ENCODE assay signal across 19 cellular contexts in the genomic region with DNA sequence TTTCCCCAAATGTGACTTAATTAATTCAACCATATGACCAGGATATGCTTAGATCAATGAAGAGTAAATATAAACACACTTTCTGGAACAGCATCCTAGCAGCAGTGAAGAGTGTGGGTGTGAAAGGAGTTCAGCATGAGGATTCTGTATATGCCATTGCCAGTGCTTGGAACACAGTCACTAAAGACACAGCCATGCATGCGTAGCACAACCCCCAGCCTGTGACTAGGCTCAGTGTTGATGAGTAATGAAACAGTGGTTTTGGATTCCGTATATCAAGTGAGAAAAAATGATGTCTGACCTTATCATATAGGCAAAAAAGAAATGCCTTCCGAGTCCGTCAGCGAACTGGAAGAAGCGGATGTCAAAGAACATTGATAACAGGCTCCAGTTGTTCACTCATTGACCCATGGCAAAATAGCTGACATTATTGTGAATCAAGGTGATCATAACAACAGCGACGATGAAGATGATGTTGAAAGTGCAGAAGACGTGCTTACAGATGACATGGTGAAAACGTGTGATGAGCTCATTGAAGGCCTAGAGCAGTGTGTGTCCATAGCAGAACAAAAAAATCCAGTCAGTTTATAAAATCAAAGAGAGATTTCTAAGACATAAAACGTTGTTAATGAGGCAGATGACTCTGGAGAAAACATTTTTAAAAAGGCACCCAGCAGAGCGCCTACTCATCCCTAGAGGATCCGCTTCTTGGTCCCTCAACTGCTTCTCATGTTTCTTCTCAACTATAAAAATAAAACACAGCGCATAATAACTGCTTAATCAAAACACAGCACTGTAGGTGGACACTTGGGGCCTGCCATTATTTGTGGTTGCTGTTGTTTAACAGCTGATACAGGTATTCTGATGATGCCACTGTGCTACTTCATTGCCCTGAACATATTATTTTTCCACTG.
"Had no signal": no experiment of that assay in that cellular context is flagged by ENCODE, and none has a peak within 500 bp of the region (broad histone marks: within the 10 kb centered on the region; RNA-seq: fewer than 3 reads in every experiment).

No MANE protein-coding gene starts in this region.

- H3K4me1 ChIP-seq: breast epithelium, psoas muscle, upper lobe of left lung had no signal

- ATAC-seq: left cardiac atrium; psoas muscle; sciatic nerve; stimulated activated naive B cell treated with anti-CD40 and anti-IgM and Interleukin-4, amounts not matched to agents 10 μg/mL and 1 μg/mL and 100 μg/mL, for 72 hours had no signal

- H3K27me3 ChIP-seq: breast epithelium, spleen, suprapubic skin, upper lobe of left lung had no signal

- H3K9me3 Mint-ChIP-seq: activated B cell treated with CpG ODN at 0.5 μM for 24 hours; naive thymus-derived CD8-positive, alpha-beta T cell; stimulated activated naive B cell treated with anti-CD40 and anti-IgM and Interleukin-4, amounts not matched to agents 10 μg/mL and 1 μg/mL and 100 μg/mL, for 72 hours; T-helper 1 cell treated with Interleukin-12 subunit alpha and Interleukin-12 subunit beta and Interleukin-4 antibody, amounts not matched to agents 30 μg/mL and 1 μg/mL, for 36 hours had no signal

- DNase-seq: activated B cell treated with CpG ODN at 0.5 μM for 24 hours; activated effector memory CD4-positive, alpha-beta T cell treated with Interleukin-2 at 50 U/mL for 16 hours; aorta; foreskin melanocyte; head of caudate nucleus; left cardiac atrium; occipital lobe; psoas muscle; spleen; stimulated activated CD4-positive, alpha-beta T cell treated with anti-CD3 and anti-CD28 coated beads, Interleukin-1b, Interleukin-23, amount 100 ng/mL, for 48 hours; stimulated activated naive B cell treated with anti-CD40 and anti-IgM and Interleukin-4, amounts not matched to agents 10 μg/mL and 1 μg/mL and 100 μg/mL, for 72 hours; upper lobe of left lung had no signal

- H3K9me3 ChIP-seq: breast epithelium, psoas muscle, spleen, suprapubic skin, upper lobe of left lung had no signal

- H3K36me3 Mint-ChIP-seq: activated naive CD8-positive, alpha-beta T cell; naive thymus-derived CD8-positive, alpha-beta T cell; stimulated activated naive B cell treated with anti-CD40 and anti-IgM and Interleukin-4, amounts not matched to agents 10 μg/mL and 1 μg/mL and 100 μg/mL, for 72 hours had no signal

- H3K4me3 Mint-ChIP-seq: activated B cell treated with CpG ODN at 0.5 μM for 24 hours; activated naive CD8-positive, alpha-beta T cell; naive thymus-derived CD8-positive, alpha-beta T cell; stimulated activated naive B cell treated with anti-CD40 and anti-IgM and Interleukin-4, amounts not matched to agents 10 μg/mL and 1 μg/mL and 100 μg/mL, for 72 hours; T-helper 1 cell treated with Interleukin-12 subunit alpha and Interleukin-12 subunit beta and Interleukin-4 antibody, amounts not matched to agents 30 μg/mL and 1 μg/mL, for 36 hours had no signal

- H3K27ac ChIP-seq: breast epithelium, psoas muscle, spleen, suprapubic skin, upper lobe of left lung had no signal

- H3K36me3 ChIP-seq: breast epithelium, spleen, suprapubic skin, upper lobe of left lung had no signal

- H3K27me3 Mint-ChIP-seq: activated B cell treated with CpG ODN at 0.5 μM for 24 hours; activated naive CD8-positive, alpha-beta T cell; naive thymus-derived CD8-positive, alpha-beta T cell; stimulated activated naive B cell treated with anti-CD40 and anti-IgM and Interleukin-4, amounts not matched to agents 10 μg/mL and 1 μg/mL and 100 μg/mL, for 72 hours had no signal

- H3K27ac Mint-ChIP-seq: activated B cell treated with CpG ODN at 0.5 μM for 24 hours; activated naive CD8-positive, alpha-beta T cell; stimulated activated naive B cell treated with anti-CD40 and anti-IgM and Interleukin-4, amounts not matched to agents 10 μg/mL and 1 μg/mL and 100 μg/mL, for 72 hours; T-helper 1 cell treated with Interleukin-12 subunit alpha and Interleukin-12 subunit beta and Interleukin-4 antibody, amounts not matched to agents 30 μg/mL and 1 μg/mL, for 36 hours had no signal

- H3K4me3 ChIP-seq: breast epithelium, lung, psoas muscle, spleen, suprapubic skin, upper lobe of left lung had no signal
